ENCODE assay signal across 8 cellular contexts in genomic region chr1:31064685-31065309, GRCh38. TPM values are rescaled to one million over a fixed set of nuclear protein-coding genes. Genes with fewer than 3 reads are reported as not detected.
DNase-seq lines count a peak whose midpoint lies in the region; ATAC-seq and TF ChIP-seq lines count a peak whose summit lies in the region.

No MANE protein-coding gene starts in this region.

- intact Hi-C loops in mucosa of descending colon (cut with DNase I, micrococcal nuclease) = no loop called here

- ATAC-seq in HG03175 (IDR thresholded peaks at IDR 0.05; ENCODE audit: unreplicated experiment) (peak; percentile 2), mucosa of descending colon (peak; percentile 12)

- H3K9ac ChIP-seq in endocrine pancreas (ENCODE audit: control insufficient read depth, insufficient read depth, low read length) = peak overlapping the region; percentile 97

- WGBS in urinary bladder = under 1% methylated on average over 20 of the region's 20 CpGs

- H3K4me1 ChIP-seq in endocrine pancreas (ENCODE audit: control insufficient read depth, insufficient read depth, low read length) = peaks cover 8% of the 10 kb centered on the region
- peaks cover 16% of the 10 kb centered on the region for H3K4me1 ChIP-seq in mucosa of descending colon (ENCODE audit: low read depth)
- H3K4me1 ChIP-seq in urinary bladder (ENCODE audit: insufficient read depth) = peaks cover 2% of the 10 kb centered on the region

- H3K9me3 ChIP-seq in endocrine pancreas (ENCODE audit: control insufficient read depth, low read length) (no peaks in the 10 kb centered on the region), mucosa of descending colon (no peaks in the 10 kb centered on the region)

- H3K36me3 ChIP-seq in endocrine pancreas (ENCODE audit: control insufficient read depth, insufficient read depth, low read length) = no peaks in the 10 kb centered on the region
- no peaks in the 10 kb centered on the region for H3K36me3 ChIP-seq in mucosa of descending colon (ENCODE audit: low read depth)
- no peaks in the 10 kb centered on the region for H3K36me3 ChIP-seq in urinary bladder (ENCODE audit: insufficient read depth)

- no peaks in the 10 kb centered on the region for H3K27me3 ChIP-seq in endocrine pancreas (ENCODE audit: control insufficient read depth, insufficient read depth, low read length)

- peak overlapping the region; percentile 96 for H3K27ac ChIP-seq in urinary bladder (ENCODE audit: low read depth)

- H3K4me3 ChIP-seq in endocrine pancreas (ENCODE audit: control insufficient read depth, insufficient read depth, low read length) = peak overlapping the region; percentile 95
- peak overlapping the region; percentile 68 for H3K4me3 ChIP-seq in mucosa of descending colon
- peak overlapping the region; percentile 62 for H3K4me3 ChIP-seq in urinary bladder (ENCODE audit: low read depth, low read length)

- TF ChIP-seq CTCF in mucosa of descending colon (IDR thresholded peaks at IDR 0.05) = no peak

- DNase-seq in SHP77 (lab: John Stamatoyannopoulos, UW) = peak; percentile 24 to 65
- DNase-seq in SHP77 treated with DMSO at 0.1 percent for 48 hours (lab: John Stamatoyannopoulos, UW) = no peak
- peak; percentile 20 for DNase-seq in SW480 (ENCODE audit: low spot score)
- peak in 2 of 3 donors; percentile 47 to 60 for DNase-seq in mucosa of descending colon
- no peak for DNase-seq in HuH-7 (ENCODE audit: low spot score)

RNA-seq across cellular contexts. Expression of gene PUM1, which starts 0.7 kb away (rescaled TPM):
- total RNA-seq in mucosa of descending colon (100 to 1,000 TPM; 116 to 135 (median 127) TPM), urinary bladder (84.3 TPM)
- 52.1 TPM for polyA plus RNA-seq in urinary bladder

Comparison
In these comparisons a context has a peak if more than half of its experiments do, and no peak if none do; other contexts are left out.
1. DNase-seq: peak in SHP77 (2 of 2), SW480 (single experiment) and mucosa of descending colon (2 of 3); none in SHP77 treated with DMSO at 0.1 percent for 48 hours (single experiment) and HuH-7 (single experiment).
2. Peak in every context shown above with its lines, with median percentiles within 50 percentile points of each other: H3K4me3 ChIP-seq.